ENCODE assay signal across 2 cellular contexts in the genomic region with DNA sequence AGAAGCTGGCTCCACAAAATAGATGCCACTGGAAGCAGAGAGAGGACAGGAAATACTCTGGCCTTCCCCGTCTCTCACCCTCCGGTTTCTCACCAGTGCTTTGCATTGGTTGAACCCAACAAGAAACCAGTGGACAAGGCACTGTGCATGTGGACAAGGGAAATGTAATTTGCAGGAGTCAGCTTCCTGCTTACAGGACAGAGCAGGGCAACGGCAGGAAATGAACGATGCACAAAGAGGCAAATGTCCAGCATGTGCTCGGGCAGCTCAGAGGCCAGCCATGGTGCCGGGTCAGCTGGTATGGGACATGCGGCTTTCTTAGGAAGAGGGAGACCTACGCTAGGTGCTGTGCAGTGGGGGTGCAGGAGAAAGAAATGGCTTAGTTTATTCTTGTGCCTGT. TPM values are rescaled to one million over a fixed set of nuclear protein-coding genes. Genes with fewer than 3 reads are reported as not detected.
"Had no signal": no experiment of that assay in that cellular context is flagged by ENCODE, and none has a peak within 500 bp of the region (broad histone marks: within the 10 kb centered on the region; RNA-seq: fewer than 3 reads in every experiment).

No MANE protein-coding gene starts in this region.

RNA-seq across cellular contexts. Expression of a gene that starts 35.6 kb away (rescaled TPM):
- total RNA-seq: HT-29 had no signal
- polyA plus RNA-seq: IgD-negative memory B cell had no signal
